ENCODE assay signal across 18 cellular contexts in the genomic region with DNA sequence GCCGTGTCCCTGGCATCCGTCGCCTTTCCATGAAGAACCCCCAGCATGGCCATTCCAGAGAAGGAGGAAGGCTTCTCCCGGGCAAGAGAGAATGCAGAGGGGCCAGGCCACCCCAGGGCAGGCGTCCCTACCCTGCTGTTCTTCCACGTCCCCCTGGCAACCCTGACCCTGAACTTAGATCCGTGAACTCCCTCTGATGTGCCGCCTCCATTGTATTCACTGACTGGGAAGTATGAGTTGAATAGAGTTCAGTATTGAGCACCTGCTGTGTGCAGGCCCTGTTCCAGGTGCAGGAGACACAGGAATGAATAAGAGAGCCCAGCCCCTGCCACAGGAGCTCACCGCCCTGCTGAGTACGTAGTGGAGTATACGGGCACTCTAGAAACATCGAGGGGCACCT. TPM values are rescaled to one million over a fixed set of nuclear protein-coding genes. Genes with fewer than 3 reads are reported as not detected.
A peak's percentile ranks its signal among the peaks of the same experiment; 100 is the strongest.
DNase-seq lines count a peak whose midpoint lies in the region; ATAC-seq and TF ChIP-seq lines count a peak whose summit lies in the region.
"Had no signal": no experiment of that assay in that cellular context is flagged by ENCODE, and none has a peak within 500 bp of the region (broad histone marks: within the 10 kb centered on the region; RNA-seq: fewer than 3 reads in every experiment).

No MANE protein-coding gene starts in this region.

- peaks cover 16% of the 10 kb centered on the region for H3K36me3 Mint-ChIP-seq in endothelial cell (ENCODE audit: low read depth, unreplicated experiment)
- H3K36me3 Mint-ChIP-seq: CD8-positive, alpha-beta T cell had no signal

- TF ChIP-seq CTCF in HEK293 (tag by site-specific recombination; IDR thresholded peaks at IDR 0.05) = no peak
- TF ChIP-seq CTCF in endothelial cell (IDR thresholded peaks at IDR 0.05; ENCODE audit: unreplicated experiment) = no peak

- H3K27ac Mint-ChIP-seq in endothelial cell (ENCODE audit: unreplicated experiment) = peak overlapping the region; percentile 25
- H3K27ac Mint-ChIP-seq: CD8-positive, alpha-beta T cell had no signal

- H3K27me3 Mint-ChIP-seq in endothelial cell (ENCODE audit: unreplicated experiment) = peaks cover 13% of the 10 kb centered on the region

- POLR2A ChIA-PET in HEK293 (lab: Yijun Ruan, JAX) = no interaction called here

- H3K4me3 ChIP-seq in HEK293 (ENCODE audit: low read depth, low read length) = no peak overlapping the region
- H3K4me3 ChIP-seq: BLaER1 treated with 17β-estradiol and CSF1 and Interleukin-3, amounts not matched to agents 10 nM and 100 nM had no signal

- no peaks in the 10 kb centered on the region for H3K9me3 ChIP-seq in HEK293 (ENCODE audit: control insufficient read depth, insufficient read depth, low read depth, low read length)
- H3K9me3 ChIP-seq: BLaER1 treated with 17β-estradiol and CSF1 and Interleukin-3, amounts not matched to agents 10 nM and 100 nM had no signal

- in situ Hi-C loops in KBM-7 (cut with MboI; ENCODE audit: low pct_unique_long_range_greater_than_20kb, low sequenced_read_pairs) = no loop called here

- H3K4me1 Mint-ChIP-seq in endothelial cell (ENCODE audit: unreplicated experiment) = peaks cover 16% of the 10 kb centered on the region

- no peak for ATAC-seq in GM21528 (IDR thresholded peaks at IDR 0.05; ENCODE audit: low FRiP score, unreplicated experiment)
- ATAC-seq: CD8-positive, alpha-beta T cell; PC-3 had no signal

- H3K4me3 Mint-ChIP-seq in endothelial cell (ENCODE audit: unreplicated experiment) = peak overlapping the region; percentile 13
- H3K4me3 Mint-ChIP-seq: CD8-positive, alpha-beta T cell; IgD-negative memory B cell had no signal

- H3K9me3 Mint-ChIP-seq in endothelial cell (ENCODE audit: unreplicated experiment) = no peaks in the 10 kb centered on the region
- H3K9me3 Mint-ChIP-seq: CD8-positive, alpha-beta T cell; IgD-negative memory B cell had no signal

- DNase-seq in COLO668 (lab: John Stamatoyannopoulos, UW; ENCODE audit: unreplicated experiment) (peak; percentile 12), NCI-H69 (lab: John Stamatoyannopoulos, UW) (peak; percentile 89), endothelial cell (ENCODE audit: low spot score) (no peak), KBM-7 (no peak), NCI-H187 treated with DMSO at 0.1 percent for 48 hours (lab: John Stamatoyannopoulos, UW) (no peak)
- DNase-seq in central memory CD4-positive, alpha-beta T cell = no peak
- DNase-seq: CD8-positive, alpha-beta T cell; DMS79; MM.1S; NCI-H1930; NCI-H524; PC-3; RPMI8226 had no signal

- peaks cover 0 to 10% of the 10 kb centered on the region in 2 experiments; a peak in 1 of 3 replicates for H3K36me3 ChIP-seq in HEK293 (ENCODE audit: control insufficient read depth in 2 of 2, insufficient read depth in 1 of 2, low read length in 2 of 2)
- H3K36me3 ChIP-seq: BLaER1 treated with 17β-estradiol and CSF1 and Interleukin-3, amounts not matched to agents 10 nM and 100 nM had no signal

- CTCF ChIA-PET in HEK293 (lab: Yijun Ruan, JAX) = interaction anchor here (0.8 kb wide), 1 partner anchor 314 kb away, joined by 3 read pairs; no protein-coding TSS in a partner anchor

- no peak overlapping the region for H3K27ac ChIP-seq in HEK293 (ENCODE audit: extremely low read depth, low read depth, low read length)
- H3K27ac ChIP-seq: BLaER1 treated with 17β-estradiol and CSF1 and Interleukin-3, amounts not matched to agents 10 nM and 100 nM had no signal

- no peaks in the 10 kb centered on the region for H3K4me1 ChIP-seq in HEK293 (ENCODE audit: control insufficient read depth, insufficient read depth, low read length)

TF ChIP-seq in HEK293, 187 proteins besides CTCF, POLR2A, EP300 and RAD21:
- 0 out of 2 replicates have a peak, but pooled peaks have one; percentile 18 for TF ChIP-seq ZIC2 (tag by site-specific recombination; IDR thresholded peaks at IDR 0.05)
- TF ChIP-seq ZXDB (tag by site-specific recombination; IDR thresholded peaks at IDR 0.05) = no peak
- TF ChIP-seq ZNF416 (tag by site-specific recombination; IDR thresholded peaks at IDR 0.05) = no peak
- no peak for TF ChIP-seq ZNF311 (tag by site-specific recombination; IDR thresholded peaks at IDR 0.05; ENCODE audit: borderline replicate concordance)
- TF ChIP-seq FEZF1 (tag by site-specific recombination; IDR thresholded peaks at IDR 0.05) = no peak

RNA-seq across cellular contexts. Expression of gene RELT, which starts 29.1 kb away (rescaled TPM):
- total RNA-seq in endothelial cell (ENCODE audit: unreplicated experiment) = 15.2 TPM

RNA-seq across cellular contexts. Expression of gene ARHGEF17, which starts 39.0 kb away (rescaled TPM):
- 93.3 TPM for total RNA-seq in endothelial cell (ENCODE audit: unreplicated experiment)
- total RNA-seq: T-helper 1 cell treated with Interleukin-12 subunit alpha and Interleukin-12 subunit beta and Interleukin-4 antibody, amounts not matched to agents 30 ng/mL and 1 ng/mL, for 36 hours had no signal

Comparison
In these comparisons a context has a peak if more than half of its experiments do, and no peak if none do; other contexts are left out.
1. DNase-seq: peak in COLO668 (single experiment) and NCI-H69 (single experiment); none in endothelial cell (single experiment), KBM-7 (single experiment), central memory CD4-positive, alpha-beta T cell (single experiment) and NCI-H187 treated with DMSO at 0.1 percent for 48 hours (single experiment).